ENCODE assay signal across 25 cellular contexts in the genomic region with DNA sequence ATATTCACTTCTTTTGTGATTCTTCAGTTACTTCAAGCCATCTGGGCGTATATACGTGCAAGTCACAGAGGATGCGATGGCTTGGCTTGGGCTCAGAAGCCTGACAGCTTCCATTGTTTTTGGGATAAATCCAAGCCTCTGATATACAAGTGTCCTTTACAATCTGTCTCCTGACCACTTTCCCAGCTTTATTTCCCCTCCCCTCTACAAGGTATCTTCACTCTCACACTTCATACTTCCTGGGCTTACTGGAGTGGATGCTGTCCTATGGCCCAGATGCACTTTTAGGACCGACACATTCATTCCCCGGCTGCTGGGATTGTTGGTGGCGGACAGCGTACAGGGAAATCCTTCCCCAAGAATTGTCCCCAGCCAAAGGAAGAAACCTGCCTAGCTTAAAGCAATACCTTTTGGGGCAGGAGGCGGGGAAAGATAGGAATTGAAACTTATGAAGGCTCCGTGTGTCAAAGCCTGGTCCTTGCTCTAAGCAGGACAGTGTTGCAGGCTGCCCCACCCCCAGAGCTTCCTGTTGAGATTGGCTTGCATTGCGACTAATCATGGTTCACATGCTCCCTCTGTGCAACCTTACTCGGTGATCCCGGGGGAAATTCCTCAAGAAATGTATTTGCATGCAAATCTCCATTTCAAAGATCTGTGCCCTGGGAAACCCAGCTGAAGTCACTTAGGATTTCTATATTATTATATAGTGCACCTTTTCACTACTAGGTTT.
DNase-seq lines count a peak whose midpoint lies in the region; ATAC-seq, FAIRE-seq and TF ChIP-seq lines count a peak whose summit lies in the region.
"Had no signal": no experiment of that assay in that cellular context is flagged by ENCODE, and none has a peak within 500 bp of the region (broad histone marks: within the 10 kb centered on the region; RNA-seq: fewer than 3 reads in every experiment).

No MANE protein-coding gene starts in this region.

- H3K18ac ChIP-seq in H1 (ENCODE audit: extremely low read depth, low read length) = peak overlapping the region; percentile 84

- H4K8ac ChIP-seq in H1 (ENCODE audit: extremely low read depth, insufficient read depth, low read length) = no peak overlapping the region

- no peak overlapping the region for H3K23ac ChIP-seq in H1 (ENCODE audit: insufficient read length)

- H2BK20ac ChIP-seq in H1 (ENCODE audit: low read length) = no peak overlapping the region

- no peak overlapping the region for H3K14ac ChIP-seq in H1 (ENCODE audit: insufficient read length)

- H3K4ac ChIP-seq in H1 (replicated peaks; ENCODE audit: insufficient read length, low read depth, low read length) = peak overlapping the region; percentile 91

- peak overlapping the region; percentile 86 for H4K5ac ChIP-seq in H1 (ENCODE audit: insufficient read length, low read depth, low read length)

- peak overlapping the region; percentile 79 for H3K9ac ChIP-seq in HUES64 (ENCODE audit: low read depth, low read length)
- peak overlapping the region in 2 of 4 experiments; percentile 59 to 61; a peak in 4 of 7 replicates for H3K9ac ChIP-seq in H1 (replicated peaks in 1 of 4; ENCODE audit: extremely low read depth in 1 of 4, low read depth in 3 of 4, low read length in 3 of 4)

- 0 out of 2 replicates have a peak overlapping the region, but pooled peaks have one; percentile 86 for H2AK5ac ChIP-seq in H1 (ENCODE audit: low read depth, low read length)

- peak overlapping the region; percentile 91 for H3K56ac ChIP-seq in H1 (replicated peaks; ENCODE audit: insufficient read length, low read depth, low read length)

- CTCF ChIA-PET in H1 (lab: Charles Lee; ENCODE audit: partially characterized antibody) = no interaction called here

- H3K9me3 ChIP-seq in HUES64 (ENCODE audit: insufficient read depth, low read depth, low read length) (no peaks in the 10 kb centered on the region), H1 (ENCODE audit: insufficient read depth in 2 of 2, low read depth in 1 of 2, low read length in 1 of 2) (no peaks in the 10 kb centered on the region), iPS-18c (ENCODE audit: control insufficient read depth, insufficient read depth, low read length) (no peaks in the 10 kb centered on the region), vagina (no peaks in the 10 kb centered on the region)
- H3K9me3 ChIP-seq: body of pancreas, esophagus squamous epithelium, neutrophil, thoracic aorta had no signal

- TF ChIP-seq RAD21 in H1 (IDR thresholded peaks at IDR 0.05 in 1 of 2, conservative IDR thresholded peaks at IDR 0.05 in 1 of 2; ENCODE audit: low read depth in 2 of 2, low read length in 2 of 2) = peak in 1 of 2 experiments; percentile 22; a peak in 1 of 4 replicates

- peaks cover 14% of the 10 kb centered on the region for H3K79me1 ChIP-seq in H1 (ENCODE audit: low read depth, low read length)

- no peak overlapping the region for H2BK15ac ChIP-seq in H1 (ENCODE audit: low read length)

- H4K20me1 ChIP-seq in H1 (replicated peaks in 1 of 2; ENCODE audit: control insufficient read depth in 1 of 2, insufficient read depth in 2 of 2, low read length in 2 of 2) = no peaks in the 10 kb centered on the region

- H2BK5ac ChIP-seq in H1 (ENCODE audit: low read depth, low read length) = peak overlapping the region; percentile 97; the same call in 1 of the 2 replicates

- intact Hi-C loops in vagina (cut with DNase I) = no loop called here

- H2BK120ac ChIP-seq in H1 (replicated peaks; ENCODE audit: low read depth, low read length) = peak overlapping the region; percentile 98

- no peaks in the 10 kb centered on the region for H3K27me3 ChIP-seq in HUES64 (ENCODE audit: insufficient read depth, low read length)
- no peaks in the 10 kb centered on the region for H3K27me3 ChIP-seq in H1 (replicated peaks in 1 of 4; ENCODE audit: control insufficient read depth in 3 of 4, extremely low read depth in 1 of 4, insufficient read depth in 3 of 4, low read length in 3 of 4)
- H3K27me3 ChIP-seq in vagina = no peaks in the 10 kb centered on the region
- H3K27me3 ChIP-seq: body of pancreas, esophagus squamous epithelium, neutrophil had no signal

- no peak for FAIRE-seq in H1 (lab: Jason Lieb, UNC)
- FAIRE-seq: GM12891, kidney had no signal

- TF ChIP-seq POLR2A in H1 (IDR thresholded peaks at IDR 0.05; ENCODE audit: control extremely low read depth in 1 of 2, low read depth in 2 of 2, low read length in 2 of 2) (peak in 1 of 2 experiments; percentile 76; a peak in 2 of 3 replicates), vagina (IDR thresholded peaks at IDR 0.05) (no peak)

- POLR2A ChIA-PET in H1 (lab: Charles Lee; ENCODE audit: partially characterized antibody) = interaction anchor here (0.8 to 6.1 kb wide), 25 partner anchors 8 to 806 kb away, joined by 3 to 106 read pairs (median 4); partner anchors contain the start of gene ID2

- TF ChIP-seq EP300 in H1 (IDR thresholded peaks at IDR 0.05; ENCODE audit: borderline replicate concordance in 1 of 2, low read depth in 2 of 2, low read length in 2 of 2) = no peak

- peak overlapping the region; percentile 48 for H3K4me3 ChIP-seq in HUES64 (ENCODE audit: low read length)
- H3K4me3 ChIP-seq in H1 (ENCODE audit: extremely low read depth in 1 of 4, insufficient read depth in 2 of 4, low read depth in 3 of 4, low read length in 4 of 4) = peak overlapping the region; percentile 5 to 71 (median 45)
- H3K4me3 ChIP-seq in iPS-18c (ENCODE audit: insufficient read depth, low read depth, low read length) = peak overlapping the region; percentile 65
- H3K4me3 ChIP-seq in retinal pigment epithelial cell (ENCODE audit: low read length) = no peak overlapping the region
- no peak overlapping the region for H3K4me3 ChIP-seq in vagina
- H3K4me3 ChIP-seq: body of pancreas, esophagus squamous epithelium, lung, thoracic aorta had no signal

- TF ChIP-seq CTCF in H1 (IDR thresholded peaks at IDR 0.05; ENCODE audit: control extremely low read depth in 1 of 3, insufficient read depth in 1 of 3, low read depth in 1 of 3, low read length in 3 of 3) = no peak
- TF ChIP-seq CTCF in retinal pigment epithelial cell (conservative IDR thresholded peaks at IDR 0.05; ENCODE audit: low read depth, low read length) = no peak
- no peak for TF ChIP-seq CTCF in vagina (IDR thresholded peaks at IDR 0.05)

- H3K4me2 ChIP-seq in H1 (ENCODE audit: insufficient read depth in 1 of 2, low read depth in 2 of 2, low read length in 2 of 2) = peak overlapping the region; percentile 63 to 100

- no peak overlapping the region for H2AFZ ChIP-seq in H1 (ENCODE audit: low read length)

- DNase-seq in H1 (ENCODE audit: low read depth in 1 of 2, low spot score in 2 of 2) = peak; percentile 66
- DNase-seq in retinal pigment epithelial cell (ENCODE audit: low read depth) = peak; percentile 1
- DNase-seq in vagina (ENCODE audit: extremely low spot score in 2 of 2) = no peak
- no peak for DNase-seq in NCI-H1105 (lab: John Stamatoyannopoulos, UW)
- DNase-seq: activated CD4-positive, alpha-beta T cell treated with anti-CD3 and anti-CD28 coated beads, Interleukin-2, amount 10 ng/mL, durations not matched to agents 24 days and 14 days; activated CD8-positive, alpha-beta memory T cell treated with anti-CD3 and anti-CD28 coated beads, Interleukin-2, amount 10 ng/mL, durations not matched to agents 7 days and 5 days; AML-193; body of pancreas; CD8-positive, alpha-beta T cell; DMS53; effector memory CD4-positive, alpha-beta T cell; esophagus squamous epithelium; glutamatergic neuron; kidney; NCI-H1417 treated with DMSO at 0.1 percent for 48 hours; stimulated activated CD4-positive, alpha-beta T cell treated with anti-CD3 and anti-CD28 coated beads, Interleukin-4, amount 100 ng/mL, for 1 hour; stimulated activated naive CD4-positive, alpha-beta T cell; T-helper 17 cell had no signal

- H2BK12ac ChIP-seq in H1 (ENCODE audit: low read depth, low read length) = peak overlapping the region; percentile 68; the same call in 1 of the 2 replicates

- H3K27ac ChIP-seq in HUES64 (ENCODE audit: low read depth, low read length) = peak overlapping the region; percentile 99
- peak overlapping the region; percentile 84 for H3K27ac ChIP-seq in H1 (ENCODE audit: low read depth, low read length)
- no peak overlapping the region for H3K27ac ChIP-seq in vagina
- H3K27ac ChIP-seq: body of pancreas, esophagus squamous epithelium, neutrophil, thoracic aorta had no signal

- H3K4me1 ChIP-seq in HUES64 (ENCODE audit: insufficient read depth, low read length) (peaks cover 31% of the 10 kb centered on the region), H1 (replicated peaks in 1 of 4; ENCODE audit: control insufficient read depth in 3 of 4, insufficient read depth in 4 of 4, low read length in 3 of 4) (peaks cover 3 to 24% (median 10%) of the 10 kb centered on the region in 4 experiments), vagina (no peaks in the 10 kb centered on the region)
- H3K4me1 ChIP-seq: esophagus squamous epithelium had no signal

- peaks cover 7% of the 10 kb centered on the region for H3K23me2 ChIP-seq in H1 (ENCODE audit: low read depth, low read length)

- peak overlapping the region; percentile 97 for H4K91ac ChIP-seq in H1 (replicated peaks; ENCODE audit: insufficient read length, low read length)

- 11% methylated on average over 12 of the region's 12 CpGs for WGBS in HUES64
- WGBS in H1 (ENCODE audit: extremely low coverage in 1 of 2, insufficient coverage in 1 of 2, insufficient read length in 1 of 2, insufficient replicate concordance in 2 of 2, low coverage in 1 of 2, low lambda C conversion rate in 2 of 2, missing lambda C conversion rate in 1 of 2), 2 experiments = 7% methylated on average over 12 of the region's 12 CpGs; no CpG with 5 or more reads in 1 of the 2 experiments

- H3K79me2 ChIP-seq in H1 (ENCODE audit: control insufficient read depth in 1 of 2, insufficient read depth in 2 of 2, low read length in 2 of 2) = peaks cover 31 to 47% of the 10 kb centered on the region in 2 experiments

- H3K36me3 ChIP-seq in HUES64 (ENCODE audit: insufficient read depth, low read length) = peaks cover 31% of the 10 kb centered on the region
- H3K36me3 ChIP-seq in H1 (ENCODE audit: control insufficient read depth in 2 of 4, insufficient read depth in 4 of 4, low read length in 3 of 4) = peaks cover 0 to 39% (median 12%) of the 10 kb centered on the region in 4 experiments; a peak in 4 of 8 replicates
- H3K36me3 ChIP-seq in vagina = no peaks in the 10 kb centered on the region
- H3K36me3 ChIP-seq: esophagus squamous epithelium, neutrophil, thoracic aorta had no signal

- ATAC-seq in GM19455 (IDR thresholded peaks at IDR 0.05; ENCODE audit: unreplicated experiment) = no peak
- ATAC-seq: activated CD8-positive, alpha-beta memory T cell treated with anti-CD3 and anti-CD28 coated beads, Interleukin-2, amount 10 ng/mL, durations not matched to agents 7 days and 5 days; body of pancreas; CD8-positive, alpha-beta T cell; T-helper 17 cell had no signal

TF ChIP-seq in H1, 55 proteins besides CTCF, POLR2A, EP300 and RAD21 (continues in another document):
- no peak for TF ChIP-seq BCL11A (IDR thresholded peaks at IDR 0.05; ENCODE audit: low read depth in 2 of 2, low read length in 2 of 2)
- TF ChIP-seq TBP (IDR thresholded peaks at IDR 0.05; ENCODE audit: low read depth, low read length) = 0 out of 2 replicates have a peak, but pooled peaks have one; percentile 41
- peak; percentile 60; the same call in 1 of the 2 replicates for TF ChIP-seq MAX (IDR thresholded peaks at IDR 0.05)

Comparison
In these comparisons a context has a peak if more than half of its experiments do, and no peak if none do; other contexts are left out.
1. H3K4me3 ChIP-seq: peak in HUES64 (single experiment), H1 (4 of 4) and iPS-18c (single experiment); none in retinal pigment epithelial cell (single experiment) and vagina (0 of 2).
2. DNase-seq: peak in H1 (2 of 2) and retinal pigment epithelial cell (single experiment); none in vagina (0 of 2) and NCI-H1105 (single experiment).